In the genomic region with DNA sequence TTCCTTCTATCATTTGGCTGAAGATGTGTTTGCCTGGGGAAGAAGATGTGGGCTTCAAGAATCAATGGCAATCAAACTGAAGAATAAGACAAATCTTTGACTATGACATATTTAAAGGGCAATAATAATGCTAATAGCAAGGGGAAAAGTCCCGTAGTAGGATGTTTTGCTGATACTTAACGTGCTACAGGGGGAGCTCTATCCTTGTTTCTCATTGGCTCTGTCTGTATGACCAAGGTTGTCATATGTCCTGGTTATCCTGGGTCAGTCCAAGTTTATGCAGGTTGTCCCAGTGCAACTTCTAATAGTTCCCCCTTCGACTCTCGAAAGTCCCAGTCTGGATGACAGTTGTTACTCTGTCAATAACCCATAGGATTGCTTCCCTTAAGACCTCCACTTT, we compare ENCODE assay signal across 20 cellular contexts.
DNase-seq lines count a peak whose midpoint lies in the region; ATAC-seq and TF ChIP-seq lines count a peak whose summit lies in the region.
"Had no signal": no experiment of that assay in that cellular context is flagged by ENCODE, and none has a peak within 500 bp of the region (broad histone marks: within the 10 kb centered on the region; RNA-seq: fewer than 3 reads in every experiment).

No MANE protein-coding gene starts in this region.

- H3F3A ChIP-seq in smooth muscle cell (ENCODE audit: low read depth) = no peaks in the 10 kb centered on the region

- peaks cover 7% of the 10 kb centered on the region for H3K9me3 Mint-ChIP-seq in chondrocyte (ENCODE audit: low read depth)

- no peak overlapping the region for H2AFZ ChIP-seq in smooth muscle cell (ENCODE audit: low read depth)

- peaks cover 14% of the 10 kb centered on the region for H3K27me3 Mint-ChIP-seq in chondrocyte (ENCODE audit: low read depth)

- H3K27ac ChIP-seq in Panc1 (ENCODE audit: low read length) (no peak overlapping the region), smooth muscle cell (ENCODE audit: low read depth) (no peak overlapping the region)
- H3K27ac ChIP-seq: Peyer's patch, SJSA1 had no signal

- POLR2A ChIA-PET in Panc1 (lab: Charles Lee) = no interaction called here

- H3K9ac ChIP-seq in smooth muscle cell (ENCODE audit: low read depth) = no peak overlapping the region

- TF ChIP-seq CTCF in Panc1 (IDR thresholded peaks at IDR 0.05) = 0 out of 2 replicates have a peak, but pooled peaks have one; percentile 22
- TF ChIP-seq CTCF in chondrocyte (IDR thresholded peaks at IDR 0.05) = peak; percentile 49
- TF ChIP-seq CTCF in smooth muscle cell (IDR thresholded peaks at IDR 0.05; ENCODE audit: borderline replicate concordance, insufficient read depth, poor library complexity, severe bottlenecking) = peak; percentile 9

- H3K4me1 Mint-ChIP-seq in chondrocyte (ENCODE audit: low read depth) = no peaks in the 10 kb centered on the region
- H3K4me1 Mint-ChIP-seq: CD14-positive monocyte had no signal

- in situ Hi-C loops in Panc1 (cut with HindIII; ENCODE audit: low pct_unique_long_range_greater_than_20kb, low sequenced_read_pairs) = no loop called here

- no peak overlapping the region for H3K4me3 ChIP-seq in Panc1 (ENCODE audit: low read depth in 2 of 2, low read length in 2 of 2)
- no peak overlapping the region for H3K4me3 ChIP-seq in smooth muscle cell
- H3K4me3 ChIP-seq: K562, Peyer's patch, SJSA1 had no signal

- H3K27me3 ChIP-seq in Panc1 (ENCODE audit: control insufficient read depth, insufficient read depth, low read length) (peaks cover 4% of the 10 kb centered on the region), smooth muscle cell (ENCODE audit: low read depth) (peaks cover 4% of the 10 kb centered on the region)
- H3K27me3 ChIP-seq: Peyer's patch, SJSA1 had no signal

- DNase-seq in DMS 273 (lab: John Stamatoyannopoulos, UW; ENCODE audit: unreplicated experiment) (peak; percentile 4), DMS 273 treated with DMSO at 0.1 percent for 48 hours (lab: John Stamatoyannopoulos, UW) (no peak), Panc1 (ENCODE audit: low read depth, low spot score) (no peak), chondrocyte (ENCODE audit: low spot score) (no peak), smooth muscle cell (lab: John Stamatoyannopoulos, UW; ENCODE audit: unreplicated experiment) (no peak), 8988T (no peak), SKM-1 (lab: John Stamatoyannopoulos, UW; ENCODE audit: unreplicated experiment) (no peak)
- DNase-seq: AML-193, EL, GF-D8, HFFc6, NCI-H1436, NCI-H2107, NCI-H748 treated with DMSO at 0.1 percent for 48 hours, Peyer's patch had no signal

- H3K4me1 ChIP-seq in Panc1 (ENCODE audit: control insufficient read depth, insufficient read depth, low read length) (no peaks in the 10 kb centered on the region), smooth muscle cell (ENCODE audit: low read depth) (no peaks in the 10 kb centered on the region)
- H3K4me1 ChIP-seq: Peyer's patch, SJSA1 had no signal

- ATAC-seq in Panc1 (no peak), GM18511 (IDR thresholded peaks at IDR 0.05; ENCODE audit: unreplicated experiment) (no peak)
- ATAC-seq: HepG2, K562 had no signal

- no TSS peak for BruUV-seq in Panc1 (replicated peaks; lab: Mats Ljungman, UMichigan)

- intact Hi-C loops in Panc1 (cut with micrococcal nuclease; ENCODE audit: unreplicated experiment) = no loop called here

- H3K9me3 ChIP-seq in Panc1 (ENCODE audit: control insufficient read depth, insufficient read depth, low read depth, low read length) = no peaks in the 10 kb centered on the region
- H3K9me3 ChIP-seq in smooth muscle cell (replicated peaks; ENCODE audit: low read depth) = no peaks in the 10 kb centered on the region
- H3K9me3 ChIP-seq: SJSA1 had no signal

- no peaks in the 10 kb centered on the region for H3K79me2 ChIP-seq in smooth muscle cell (ENCODE audit: low read depth)

- CTCF ChIA-PET in Panc1 (lab: Charles Lee) = no interaction called here

- no peak overlapping the region for H3K4me2 ChIP-seq in smooth muscle cell

- no peak overlapping the region for H3K27ac Mint-ChIP-seq in chondrocyte (ENCODE audit: unreplicated experiment)
- H3K27ac Mint-ChIP-seq: CD14-positive monocyte, HFFc6 had no signal

- no peaks in the 10 kb centered on the region for H3K36me3 Mint-ChIP-seq in chondrocyte (ENCODE audit: low read depth)
- H3K36me3 Mint-ChIP-seq: CD14-positive monocyte had no signal

- 79% methylated on average over 4 of the region's 4 CpGs for WGBS in smooth muscle cell (ENCODE audit: low lambda C conversion rate)

- H3K4me3 Mint-ChIP-seq in chondrocyte (ENCODE audit: unreplicated experiment) = no peak overlapping the region
- H3K4me3 Mint-ChIP-seq: CD14-positive monocyte, HFFc6 had no signal

- H4K20me1 ChIP-seq in smooth muscle cell (ENCODE audit: low read depth) = no peaks in the 10 kb centered on the region

- H3K36me3 ChIP-seq in Panc1 (ENCODE audit: control insufficient read depth, insufficient read depth, low read length) (no peaks in the 10 kb centered on the region), smooth muscle cell (ENCODE audit: low read depth) (no peaks in the 10 kb centered on the region)
- H3K36me3 ChIP-seq: Peyer's patch, SJSA1 had no signal
